Comparison of ENCODE assay signal across 16 cellular contexts in genomic region chr1:11610629-11611180, GRCh38.
"Had no signal": no experiment of that assay in that cellular context is flagged by ENCODE, and none has a peak within 500 bp of the region (broad histone marks: within the 10 kb centered on the region; RNA-seq: fewer than 3 reads in every experiment).

No MANE protein-coding gene starts in this region.

- H3K36me3 ChIP-seq: heart left ventricle, ovary, uterus had no signal

- H3K9me3 ChIP-seq: uterus had no signal

- H3K27me3 ChIP-seq: foreskin keratinocyte, ovary, uterus had no signal

- H3K27ac ChIP-seq: foreskin keratinocyte, heart left ventricle, ovary, uterus had no signal

- H3K4me1 ChIP-seq: foreskin keratinocyte, heart left ventricle, uterus had no signal

- DNase-seq: effector CD4-positive, alpha-beta T cell; endodermal cell; erythroblast; foreskin keratinocyte; heart left ventricle; hypothalamus; kidney glomerular epithelial cell; mesendoderm; naive B cell; nucleus accumbens; ovary; right cardiac atrium; small intestine; stimulated activated CD4-positive, alpha-beta T cell treated with anti-CD3 and anti-CD28 coated beads, Interleukin-2, amount 100 ng/mL, for 48 hours; stimulated activated naive CD4-positive, alpha-beta T cell treated with Interleukin-2 at 50 U/mL for 16 hours; uterus had no signal

- H3K4me3 ChIP-seq: heart left ventricle, ovary, uterus had no signal
